Comparison of ENCODE assay signal across 15 cellular contexts in the genomic region with DNA sequence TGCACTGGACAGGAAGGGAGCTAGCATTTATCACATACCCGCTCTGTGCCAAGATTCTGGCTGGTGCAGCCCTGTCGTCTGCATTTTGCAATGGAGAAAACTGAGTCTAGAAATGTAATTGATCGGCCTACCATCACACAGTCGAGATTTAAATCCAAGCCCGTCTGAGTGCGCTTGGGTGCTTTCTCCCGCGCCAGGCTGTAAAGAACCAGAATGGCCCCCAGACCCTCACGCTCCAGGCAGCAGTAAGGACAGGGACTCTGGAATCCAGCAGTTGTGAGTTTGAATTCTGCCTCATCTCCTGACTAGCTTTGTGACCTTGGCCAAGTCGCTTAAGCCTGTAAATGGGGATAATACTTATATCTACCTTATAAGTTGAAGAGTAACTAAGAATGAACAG. TPM values are rescaled to one million over a fixed set of nuclear protein-coding genes. Genes with fewer than 3 reads are reported as not detected.
DNase-seq lines count a peak whose midpoint lies in the region; ATAC-seq and TF ChIP-seq lines count a peak whose summit lies in the region.
"Had no signal": no experiment of that assay in that cellular context is flagged by ENCODE, and none has a peak within 500 bp of the region (broad histone marks: within the 10 kb centered on the region; RNA-seq: fewer than 3 reads in every experiment).

No MANE protein-coding gene starts in this region.

- H3K27me3 ChIP-seq in Caco-2 (replicated peaks; ENCODE audit: control insufficient read depth, insufficient read depth, low read length): no peaks in the 10 kb centered on the region
- no peaks in the 10 kb centered on the region for H3K27me3 ChIP-seq in sigmoid colon
- H3K27me3 ChIP-seq: adrenal gland had no signal

- H3K27ac ChIP-seq in angular gyrus (ENCODE audit: low read depth, low read length) (peak overlapping the region; percentile 99), sigmoid colon (peak overlapping the region; percentile 75 to 86 (median 82))

- H3K27me3 Mint-ChIP-seq in Caco-2 (ENCODE audit: insufficient read depth, unreplicated experiment): no peaks in the 10 kb centered on the region

- DNase-seq in Caco-2: no peak
- DNase-seq in islet precursor cell: peak; percentile 23
- peak; percentile 21 for DNase-seq in sigmoid colon
- DNase-seq in GF-D8 (lab: John Stamatoyannopoulos, UW): no peak
- DNase-seq in erythroblast (lab: John Stamatoyannopoulos, UW): no peak
- no peak for DNase-seq in DMS153 (lab: John Stamatoyannopoulos, UW)
- DNase-seq: activated CD8-positive, alpha-beta memory T cell treated with anti-CD3 and anti-CD28 coated beads, Interleukin-2, amount 50 U/mL, for 4 hours; DMS79 treated with DMSO at 0.1 percent for 48 hours; effector CD8-positive, alpha-beta T cell; NCI-H1092; SW 1271 had no signal

- H3K4me1 Mint-ChIP-seq in Caco-2 (ENCODE audit: low read depth, unreplicated experiment): peaks cover 53% of the 10 kb centered on the region

- TF ChIP-seq CTCF in Caco-2 (IDR thresholded peaks at IDR 0.05; ENCODE audit: insufficient read depth in 1 of 2, low read depth in 1 of 2, low read length in 1 of 2, severe bottlenecking in 1 of 2, unreplicated experiment in 1 of 2) (no peak), sigmoid colon (IDR thresholded peaks at IDR 0.05) (no peak)

- CTCF ChIA-PET in Caco-2 (lab: Charles Lee): interaction anchor here (1.1 to 1.5 kb wide), 3 partner anchors 11 to 336 kb away, joined by 3 to 6 read pairs (median 4); no protein-coding TSS in a partner anchor

- TF ChIP-seq POLR2A in sigmoid colon (IDR thresholded peaks at IDR 0.05) (no peak), erythroblast (IDR thresholded peaks at IDR 0.05; ENCODE audit: low read length) (no peak)

- H3K9me3 Mint-ChIP-seq in Caco-2 (ENCODE audit: unreplicated experiment): no peaks in the 10 kb centered on the region

- no TSS peak for BruUV-seq in Caco-2 (replicated peaks; lab: Mats Ljungman, UMichigan)

- H3K27ac Mint-ChIP-seq in Caco-2 (ENCODE audit: unreplicated experiment): peak overlapping the region; percentile 83

- WGBS in sigmoid colon, 2 donors: 87 to 91% methylated on average over 10 of the region's 10 CpGs

- intact Hi-C loops in Caco-2 (cut with micrococcal nuclease; ENCODE audit: unreplicated experiment): no loop called here
- intact Hi-C loops in sigmoid colon (cut with DNase I): loop anchor here (2.0 kb wide), 1 partner anchor 32 kb away; a partner anchor contains a TSS

- H3K9me3 ChIP-seq in Caco-2 (no peaks in the 10 kb centered on the region), sigmoid colon (no peaks in the 10 kb centered on the region)
- H3K9me3 ChIP-seq: adrenal gland had no signal

- H3K4me1 ChIP-seq in Caco-2: peaks cover 46% of the 10 kb centered on the region
- peaks cover 0 to 69% (median 65%) of the 10 kb centered on the region in 4 donors for H3K4me1 ChIP-seq in sigmoid colon

- POLR2A ChIA-PET in Caco-2 (lab: Charles Lee): interaction anchor here (2.7 kb wide), 1 partner anchor 11 kb away, joined by 17 read pairs; a partner anchor contains a TSS

- H3K36me3 ChIP-seq in Caco-2 (ENCODE audit: control insufficient read depth, insufficient read depth, low read length) (peaks cover 20% of the 10 kb centered on the region), sigmoid colon (peaks cover 9 to 45% (median 27%) of the 10 kb centered on the region in 4 donors)

- ATAC-seq in HG03025 (IDR thresholded peaks at IDR 0.05; ENCODE audit: low FRiP score, unreplicated experiment): no peak

- H3K4me3 Mint-ChIP-seq in Caco-2 (ENCODE audit: unreplicated experiment): peak overlapping the region; percentile 64

- no peak overlapping the region for H3K4me3 ChIP-seq in Caco-2 (ENCODE audit: low read depth, low read length)
- no peak overlapping the region for H3K4me3 ChIP-seq in sigmoid colon
- H3K4me3 ChIP-seq: adrenal gland had no signal

- peaks cover 91% of the 10 kb centered on the region for H3K36me3 Mint-ChIP-seq in Caco-2 (ENCODE audit: insufficient read depth, unreplicated experiment)

- no peak for TF ChIP-seq EP300 in sigmoid colon (IDR thresholded peaks at IDR 0.05)

RNA-seq across cellular contexts. Expression of a gene that starts 10.8 kb away (rescaled TPM):
- total RNA-seq in Caco-2 (2022): 357 and 359 TPM in 2 replicates
- total RNA-seq in sigmoid colon: 100 to 1,000 TPM; 148 to 181 (median 165) TPM
- 100 to 1,000 TPM; 149 to 259 (median 237) TPM for polyA plus RNA-seq in sigmoid colon

RNA-seq across cellular contexts. Expression of a gene that starts 31.5 kb away (rescaled TPM):
- total RNA-seq in Caco-2 (2022) (0.88 and 0.95 TPM in 2 replicates), sigmoid colon (10 to 100 TPM; 51.0 to 88.1 (median 77.8) TPM)
- 10 to 100 TPM; 45.5 to 47.9 (median 46.8) TPM for polyA plus RNA-seq in sigmoid colon
- total RNA-seq: HT1080 had no signal

Comparison
In these comparisons a context has a peak if more than half of its experiments do, and no peak if none do; other contexts are left out.
1. DNase-seq: peak in islet precursor cell (single experiment) and sigmoid colon (single experiment); none in Caco-2 (0 of 2), GF-D8 (single experiment), erythroblast (0 of 2) and DMS153 (single experiment).
2. RNA of a gene that starts 31.5 kb away (total RNA-seq): 51.0 to 88.1 TPM in sigmoid colon; 0.88 to 0.95 TPM in Caco-2; every median in the first group is over 10 times any median in the second.